In the genomic region with DNA sequence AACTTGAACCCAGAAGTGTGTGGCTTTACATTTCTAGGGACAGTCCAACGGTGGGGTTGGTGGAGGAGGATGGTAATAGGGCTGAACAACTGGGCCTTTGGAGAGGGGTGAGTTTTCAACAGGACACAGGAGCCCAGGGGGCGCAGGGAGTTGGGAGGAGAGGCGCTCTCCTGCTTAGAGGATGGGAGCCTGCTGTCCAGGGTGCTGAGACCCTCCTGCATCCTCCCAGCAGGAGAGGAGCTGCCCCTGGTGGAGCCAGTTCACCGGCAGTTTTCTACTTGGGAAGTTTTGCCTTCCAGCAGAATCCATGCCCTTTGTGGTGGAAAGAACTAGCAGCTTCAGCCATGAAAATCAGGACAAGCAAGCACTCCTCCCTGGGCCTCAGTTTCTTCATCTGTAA, we compare ENCODE assay signal across 24 cellular contexts. TPM values are rescaled to one million over a fixed set of nuclear protein-coding genes. Genes with fewer than 3 reads are reported as not detected.
DNase-seq lines count a peak whose midpoint lies in the region; ATAC-seq and TF ChIP-seq lines count a peak whose summit lies in the region.
"Had no signal": no experiment of that assay in that cellular context is flagged by ENCODE, and none has a peak within 500 bp of the region (broad histone marks: within the 10 kb centered on the region; RNA-seq: fewer than 3 reads in every experiment).

No MANE protein-coding gene starts in this region.

- no peak overlapping the region for H3K27ac Mint-ChIP-seq in progenitor cell of endocrine pancreas
- H3K27ac Mint-ChIP-seq: stimulated activated naive B cell treated with anti-CD40 and anti-IgM and Interleukin-4, amounts not matched to agents 10 μg/mL and 1 μg/mL and 100 μg/mL, for 72 hours; T-helper 2 cell treated with Interferon-gamma antibody and Interleukin-4, amounts not matched to agents 5 μg/mL and 100 μg/mL, for 36 hours had no signal

- H3K4me1 Mint-ChIP-seq in progenitor cell of endocrine pancreas (ENCODE audit: low read depth), result peaks cover 1% of the 10 kb centered on the region

- ATAC-seq in SK-N-SH treated with all-trans-retinoic acid at 6 μM for 48 hours (peak; percentile 43; the same call in 2 of the 3 replicates), HG02610 (IDR thresholded peaks at IDR 0.05; ENCODE audit: unreplicated experiment) (no peak), HG03095 (IDR thresholded peaks at IDR 0.05; ENCODE audit: unreplicated experiment) (no peak)
- ATAC-seq: activated naive CD4-positive, alpha-beta T cell treated with anti-CD3 and anti-CD28 coated beads, Interleukin-2, amount 50 U/mL, for 72 hours; gastroesophageal sphincter; left cardiac atrium; psoas muscle; Right ventricle myocardium inferior; stimulated activated naive B cell treated with anti-CD40 and anti-IgM and Interleukin-4, amounts not matched to agents 10 μg/mL and 1 μg/mL and 100 μg/mL, for 72 hours had no signal

- H3K9me3 Mint-ChIP-seq in progenitor cell of endocrine pancreas (ENCODE audit: low read depth), result no peaks in the 10 kb centered on the region
- H3K9me3 Mint-ChIP-seq: activated naive CD4-positive, alpha-beta T cell treated with anti-CD3 and anti-CD28 coated beads, Interleukin-2, amount 50 U/mL, for 72 hours; stimulated activated naive B cell treated with anti-CD40 and anti-IgM and Interleukin-4, amounts not matched to agents 10 μg/mL and 1 μg/mL and 100 μg/mL, for 72 hours; T-helper 2 cell treated with Interferon-gamma antibody and Interleukin-4, amounts not matched to agents 5 μg/mL and 100 μg/mL, for 36 hours had no signal

- no peaks in the 10 kb centered on the region for H3K36me3 Mint-ChIP-seq in progenitor cell of endocrine pancreas (ENCODE audit: insufficient read depth)

- TF ChIP-seq CTCF in progenitor cell of endocrine pancreas (IDR thresholded peaks at IDR 0.05; ENCODE audit: unreplicated experiment), result peak; percentile 23

- H3K27me3 Mint-ChIP-seq in progenitor cell of endocrine pancreas, result peaks cover 46% of the 10 kb centered on the region
- H3K27me3 Mint-ChIP-seq: stimulated activated naive B cell treated with anti-CD40 and anti-IgM and Interleukin-4, amounts not matched to agents 10 μg/mL and 1 μg/mL and 100 μg/mL, for 72 hours had no signal

- DNase-seq in ELR (ENCODE audit: low read depth) (peak; percentile 14), iPS-NIHi11 (ENCODE audit: low spot score) (peak; percentile 57), progenitor cell of endocrine pancreas (ENCODE audit: low spot score, unreplicated experiment) (peak; percentile 42), AG08396 (ENCODE audit: low spot score) (no peak)
- DNase-seq in stimulated activated CD4-positive, alpha-beta T cell treated with anti-CD3 and anti-CD28 coated beads, Interleukin-4, amount 100 ng/mL, for 24 hours, result no peak
- DNase-seq: activated CD4-positive, alpha-beta T cell treated with anti-CD3 and anti-CD28 coated beads for 48 hours; amygdala; dorsolateral prefrontal cortex; left cardiac atrium; NCI-H146; NCI-H345; NCI-H69; PC-9; psoas muscle; stimulated activated naive B cell treated with anti-CD40 and anti-IgM and Interleukin-4, amounts not matched to agents 10 μg/mL and 1 μg/mL and 100 μg/mL, for 72 hours; substantia nigra; WERI-Rb-1 had no signal

- H3K4me3 Mint-ChIP-seq in progenitor cell of endocrine pancreas (ENCODE audit: low read depth), result no peak overlapping the region
- H3K4me3 Mint-ChIP-seq: stimulated activated naive B cell treated with anti-CD40 and anti-IgM and Interleukin-4, amounts not matched to agents 10 μg/mL and 1 μg/mL and 100 μg/mL, for 72 hours; T-helper 2 cell treated with Interferon-gamma antibody and Interleukin-4, amounts not matched to agents 5 μg/mL and 100 μg/mL, for 36 hours had no signal

TF ChIP-seq in SK-N-SH treated with all-trans-retinoic acid at 6 μM for 48 hours, 23 proteins besides CTCF, POLR2A, EP300 and RAD21:
- TF ChIP-seq, protein P1, sequence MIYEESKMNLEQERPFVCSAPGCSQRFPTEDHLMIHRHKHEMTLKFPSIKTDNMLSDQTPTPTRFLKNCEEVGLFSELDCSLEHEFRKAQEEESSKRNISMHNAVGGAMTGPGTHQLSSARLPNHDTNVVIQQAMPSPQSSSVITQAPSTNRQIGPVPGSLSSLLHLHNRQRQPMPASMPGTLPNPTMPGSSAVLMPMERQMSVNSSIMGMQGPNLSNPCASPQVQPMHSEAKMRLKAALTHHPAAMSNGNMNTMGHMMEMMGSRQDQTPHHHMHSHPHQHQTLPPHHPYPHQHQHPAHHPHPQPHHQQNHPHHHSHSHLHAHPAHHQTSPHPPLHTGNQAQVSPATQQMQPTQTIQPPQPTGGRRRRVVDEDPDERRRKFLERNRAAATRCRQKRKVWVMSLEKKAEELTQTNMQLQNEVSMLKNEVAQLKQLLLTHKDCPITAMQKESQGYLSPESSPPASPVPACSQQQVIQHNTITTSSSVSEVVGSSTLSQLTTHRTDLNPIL (CRISPR knock-in tag; IDR thresholded peaks at IDR 0.05; ENCODE audit: low read depth), result no peak
- TF ChIP-seq RARB (CRISPR knock-in tag; IDR thresholded peaks at IDR 0.05) (no peak), OSR1 (CRISPR knock-in tag; IDR thresholded peaks at IDR 0.05) (no peak), TCF4 (CRISPR knock-in tag; IDR thresholded peaks at IDR 0.05; ENCODE audit: borderline replicate concordance) (no peak), CSDC2 (CRISPR knock-in tag; IDR thresholded peaks at IDR 0.05) (no peak), BACH2 (CRISPR knock-in tag; IDR thresholded peaks at IDR 0.05; ENCODE audit: borderline replicate concordance) (no peak), GLIS3 (CRISPR knock-in tag; IDR thresholded peaks at IDR 0.05) (no peak), ZFP30 (CRISPR knock-in tag; IDR thresholded peaks at IDR 0.05) (no peak), ZNF8 (CRISPR knock-in tag; IDR thresholded peaks at IDR 0.05) (no peak), ZNF565 (CRISPR knock-in tag; conservative IDR thresholded peaks at IDR 0.05; ENCODE audit: low read depth) (no peak), TOX (CRISPR knock-in tag; IDR thresholded peaks at IDR 0.05; ENCODE audit: borderline replicate concordance) (no peak), ZNF70 (CRISPR knock-in tag; IDR thresholded peaks at IDR 0.05) (no peak), ESRRG (CRISPR knock-in tag; IDR thresholded peaks at IDR 0.05) (no peak), ZC3H10 (CRISPR knock-in tag; IDR thresholded peaks at IDR 0.05) (no peak), ARNTL (CRISPR knock-in tag; IDR thresholded peaks at IDR 0.05; ENCODE audit: borderline replicate concordance, low read depth) (no peak), SNAI2 (CRISPR knock-in tag; IDR thresholded peaks at IDR 0.05) (no peak), POU6F1 (CRISPR knock-in tag; IDR thresholded peaks at IDR 0.05; ENCODE audit: borderline replicate concordance, low read depth) (no peak)
- TF ChIP-seq, protein P2, sequence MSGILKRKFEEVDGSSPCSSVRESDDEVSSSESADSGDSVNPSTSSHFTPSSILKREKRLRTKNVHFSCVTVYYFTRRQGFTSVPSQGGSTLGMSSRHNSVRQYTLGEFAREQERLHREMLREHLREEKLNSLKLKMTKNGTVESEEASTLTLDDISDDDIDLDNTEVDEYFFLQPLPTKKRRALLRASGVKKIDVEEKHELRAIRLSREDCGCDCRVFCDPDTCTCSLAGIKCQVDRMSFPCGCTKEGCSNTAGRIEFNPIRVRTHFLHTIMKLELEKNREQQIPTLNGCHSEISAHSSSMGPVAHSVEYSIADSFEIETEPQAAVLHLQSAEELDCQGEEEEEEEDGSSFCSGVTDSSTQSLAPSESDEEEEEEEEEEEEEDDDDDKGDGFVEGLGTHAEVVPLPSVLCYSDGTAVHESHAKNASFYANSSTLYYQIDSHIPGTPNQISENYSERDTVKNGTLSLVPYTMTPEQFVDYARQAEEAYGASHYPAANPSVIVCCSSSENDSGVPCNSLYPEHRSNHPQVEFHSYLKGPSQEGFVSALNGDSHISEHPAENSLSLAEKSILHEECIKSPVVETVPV (CRISPR knock-in tag; IDR thresholded peaks at IDR 0.05), result no peak
TF ChIP-seq in SK-N-SH treated with all-trans-retinoic acid at 6 μM for 48 hours: peak in this region for 0.

RNA-seq across cellular contexts. Expression of gene KCNC4, which starts 8.6 kb away (rescaled TPM):
- total RNA-seq in progenitor cell of endocrine pancreas, result 1.1 and 1.5 TPM in 2 replicates

Comparison
In these comparisons a context has a peak if more than half of its experiments do, and no peak if none do; other contexts are left out.
1. DNase-seq: peak in ELR (single experiment), iPS-NIHi11 (single experiment) and progenitor cell of endocrine pancreas (single experiment); none in stimulated activated CD4-positive, alpha-beta T cell treated with anti-CD3 and anti-CD28 coated beads, Interleukin-4, amount 100 ng/mL, for 24 hours (single experiment) and AG08396 (single experiment).